25 cellular contexts compared by ENCODE assay signal in genomic region chr7:47342646-47343045, GRCh38.
"Had no signal": no experiment of that assay in that cellular context is flagged by ENCODE, and none has a peak within 500 bp of the region (broad histone marks: within the 10 kb centered on the region; RNA-seq: fewer than 3 reads in every experiment).

No MANE protein-coding gene starts in this region.

- H3K27ac Mint-ChIP-seq: activated CD4-positive, alpha-beta T cell treated with anti-CD3 and anti-CD28 coated beads, Interleukin-2, amount 10 ng/mL, durations not matched to agents 24 days and 14 days; activated CD8-positive, alpha-beta T cell treated with anti-CD3 and anti-CD28 coated beads, Interleukin-2, amount 10 ng/mL, durations not matched to agents 7 days and 5 days; activated naive CD4-positive, alpha-beta T cell treated with anti-CD3 and anti-CD28 coated beads, Interleukin-2, amount 10 ng/mL, durations not matched to agents 7 days and 5 days; activated naive CD8-positive, alpha-beta T cell treated with anti-CD3 and anti-CD28 coated beads, Interleukin-2, amount 50 U/mL, for 24 hours; immature natural killer cell; mesothelial cell of epicardium; natural killer cell treated with Interleukin-12 subunit alpha and Interleukin-12 subunit beta and Interleukin-15 and Interleukin-18, amount 100 ng/mL, for 72 hours; stimulated activated naive CD8-positive, alpha-beta T cell treated with anti-CD3 and anti-CD28 coated beads, Interleukin-15, amount 100 ng/mL, for 72 hours; T-helper 2 cell treated with Interferon-gamma antibody and Interleukin-4, amounts not matched to agents 5 μg/mL and 100 μg/mL, for 36 hours had no signal

- H3K36me3 ChIP-seq: colonic mucosa, neutrophil had no signal

- H3K4me3 ChIP-seq: colonic mucosa, esophagus muscularis mucosa, gastroesophageal sphincter, heart right ventricle, upper lobe of left lung had no signal

- H3K9me3 ChIP-seq: colonic mucosa, heart right ventricle, neutrophil, SK-N-SH, upper lobe of left lung had no signal

- H3K9ac ChIP-seq: SK-N-SH had no signal

- H3K4me2 ChIP-seq: SK-N-SH had no signal

- H3K27me3 Mint-ChIP-seq: activated naive CD4-positive, alpha-beta T cell treated with anti-CD3 and anti-CD28 coated beads, Interleukin-2, amount 10 ng/mL, durations not matched to agents 7 days and 5 days; activated naive CD8-positive, alpha-beta T cell treated with anti-CD3 and anti-CD28 coated beads, Interleukin-2, amount 50 U/mL, for 24 hours; central memory CD8-positive, alpha-beta T cell had no signal

- FAIRE-seq: TTC549 had no signal

- DNase-seq: activated CD4-positive, alpha-beta T cell treated with anti-CD3 and anti-CD28 coated beads, Interleukin-2, amount 10 ng/mL, durations not matched to agents 24 days and 14 days; activated CD4-positive, CD25-positive, alpha-beta regulatory T cell; activated CD8-positive, alpha-beta T cell treated with anti-CD3 and anti-CD28 coated beads, Interleukin-2, amount 10 ng/mL, durations not matched to agents 7 days and 5 days; activated effector memory CD4-positive, alpha-beta T cell treated with Interleukin-2 at 50 U/mL for 16 hours; activated naive CD4-positive, alpha-beta T cell treated with anti-CD3 and anti-CD28 coated beads, Interleukin-2, amount 10 ng/mL, durations not matched to agents 7 days and 5 days; activated naive CD8-positive, alpha-beta T cell treated with anti-CD3 and anti-CD28 coated beads, Interleukin-2, amount 50 U/mL, for 24 hours; activated T-cell treated with anti-CD3 and anti-CD28 coated beads, Interleukin-2, amount 50 U/mL, for 48 hours; anterior cingulate cortex; brain microvascular endothelial cell; colonic mucosa; heart right ventricle; immature natural killer cell; SK-N-SH; stimulated activated CD4-positive, alpha-beta T cell treated with anti-CD3 and anti-CD28 coated beads, Interleukin-12 subunit alpha, Interleukin-12 subunit beta, amount 100 ng/mL, for 4 hours; stimulated activated CD4-positive, alpha-beta T cell treated with anti-CD3 and anti-CD28 coated beads, Interleukin-1b, Interleukin-23, amount 100 ng/mL, for 48 hours; stimulated activated naive CD8-positive, alpha-beta T cell treated with anti-CD3 and anti-CD28 coated beads, Interleukin-15, amount 100 ng/mL, for 72 hours had no signal

- H3K9me3 Mint-ChIP-seq: activated CD4-positive, alpha-beta T cell treated with anti-CD3 and anti-CD28 coated beads, Interleukin-2, amount 10 ng/mL, durations not matched to agents 24 days and 14 days; activated naive CD4-positive, alpha-beta T cell treated with anti-CD3 and anti-CD28 coated beads, Interleukin-2, amount 10 ng/mL, durations not matched to agents 7 days and 5 days; activated naive CD8-positive, alpha-beta T cell treated with anti-CD3 and anti-CD28 coated beads, Interleukin-2, amount 50 U/mL, for 24 hours; immature natural killer cell; natural killer cell treated with Interleukin-12 subunit alpha and Interleukin-12 subunit beta and Interleukin-15 and Interleukin-18, amount 100 ng/mL, for 72 hours; stimulated activated naive CD8-positive, alpha-beta T cell treated with anti-CD3 and anti-CD28 coated beads, Interleukin-15, amount 100 ng/mL, for 72 hours; T-helper 2 cell treated with Interferon-gamma antibody and Interleukin-4, amounts not matched to agents 5 μg/mL and 100 μg/mL, for 36 hours had no signal

- H3K27me3 ChIP-seq: brain microvascular endothelial cell, colonic mucosa, esophagus muscularis mucosa, gastroesophageal sphincter, heart right ventricle, neutrophil, upper lobe of left lung had no signal

- H3K27ac ChIP-seq: brain microvascular endothelial cell, colonic mucosa, esophagus muscularis mucosa, gastroesophageal sphincter, heart right ventricle, neutrophil, upper lobe of left lung had no signal

- H3K4me3 Mint-ChIP-seq: activated CD4-positive, alpha-beta T cell treated with anti-CD3 and anti-CD28 coated beads, Interleukin-2, amount 10 ng/mL, durations not matched to agents 24 days and 14 days; activated CD8-positive, alpha-beta T cell treated with anti-CD3 and anti-CD28 coated beads, Interleukin-2, amount 10 ng/mL, durations not matched to agents 7 days and 5 days; activated naive CD4-positive, alpha-beta T cell treated with anti-CD3 and anti-CD28 coated beads, Interleukin-2, amount 10 ng/mL, durations not matched to agents 7 days and 5 days; activated naive CD8-positive, alpha-beta T cell treated with anti-CD3 and anti-CD28 coated beads, Interleukin-2, amount 50 U/mL, for 24 hours; central memory CD8-positive, alpha-beta T cell; immature natural killer cell; mesothelial cell of epicardium; natural killer cell treated with Interleukin-12 subunit alpha and Interleukin-12 subunit beta and Interleukin-15 and Interleukin-18, amount 100 ng/mL, for 72 hours; stimulated activated naive CD8-positive, alpha-beta T cell treated with anti-CD3 and anti-CD28 coated beads, Interleukin-15, amount 100 ng/mL, for 72 hours; T-helper 2 cell treated with Interferon-gamma antibody and Interleukin-4, amounts not matched to agents 5 μg/mL and 100 μg/mL, for 36 hours had no signal

- H3K4me1 Mint-ChIP-seq: activated CD4-positive, alpha-beta T cell treated with anti-CD3 and anti-CD28 coated beads, Interleukin-2, amount 10 ng/mL, durations not matched to agents 24 days and 14 days; activated naive CD4-positive, alpha-beta T cell treated with anti-CD3 and anti-CD28 coated beads, Interleukin-2, amount 10 ng/mL, durations not matched to agents 7 days and 5 days; activated naive CD8-positive, alpha-beta T cell treated with anti-CD3 and anti-CD28 coated beads, Interleukin-2, amount 50 U/mL, for 24 hours; central memory CD8-positive, alpha-beta T cell; immature natural killer cell; stimulated activated naive CD8-positive, alpha-beta T cell treated with anti-CD3 and anti-CD28 coated beads, Interleukin-15, amount 100 ng/mL, for 72 hours had no signal

- H3K36me3 Mint-ChIP-seq: activated naive CD4-positive, alpha-beta T cell treated with anti-CD3 and anti-CD28 coated beads, Interleukin-2, amount 10 ng/mL, durations not matched to agents 7 days and 5 days; immature natural killer cell; natural killer cell treated with Interleukin-12 subunit alpha and Interleukin-12 subunit beta and Interleukin-15 and Interleukin-18, amount 100 ng/mL, for 72 hours had no signal

- H3K4me1 ChIP-seq: colonic mucosa, gastroesophageal sphincter, upper lobe of left lung had no signal

- ATAC-seq: activated CD8-positive, alpha-beta T cell treated with anti-CD3 and anti-CD28 coated beads, Interleukin-2, amount 10 ng/mL, durations not matched to agents 7 days and 5 days; activated naive CD8-positive, alpha-beta T cell treated with anti-CD3 and anti-CD28 coated beads, Interleukin-2, amount 50 U/mL, for 24 hours; gastroesophageal sphincter; stimulated activated naive CD8-positive, alpha-beta T cell treated with anti-CD3 and anti-CD28 coated beads, Interleukin-15, amount 100 ng/mL, for 72 hours had no signal
